ENCODE assay signal across 8 cellular contexts in the genomic region with DNA sequence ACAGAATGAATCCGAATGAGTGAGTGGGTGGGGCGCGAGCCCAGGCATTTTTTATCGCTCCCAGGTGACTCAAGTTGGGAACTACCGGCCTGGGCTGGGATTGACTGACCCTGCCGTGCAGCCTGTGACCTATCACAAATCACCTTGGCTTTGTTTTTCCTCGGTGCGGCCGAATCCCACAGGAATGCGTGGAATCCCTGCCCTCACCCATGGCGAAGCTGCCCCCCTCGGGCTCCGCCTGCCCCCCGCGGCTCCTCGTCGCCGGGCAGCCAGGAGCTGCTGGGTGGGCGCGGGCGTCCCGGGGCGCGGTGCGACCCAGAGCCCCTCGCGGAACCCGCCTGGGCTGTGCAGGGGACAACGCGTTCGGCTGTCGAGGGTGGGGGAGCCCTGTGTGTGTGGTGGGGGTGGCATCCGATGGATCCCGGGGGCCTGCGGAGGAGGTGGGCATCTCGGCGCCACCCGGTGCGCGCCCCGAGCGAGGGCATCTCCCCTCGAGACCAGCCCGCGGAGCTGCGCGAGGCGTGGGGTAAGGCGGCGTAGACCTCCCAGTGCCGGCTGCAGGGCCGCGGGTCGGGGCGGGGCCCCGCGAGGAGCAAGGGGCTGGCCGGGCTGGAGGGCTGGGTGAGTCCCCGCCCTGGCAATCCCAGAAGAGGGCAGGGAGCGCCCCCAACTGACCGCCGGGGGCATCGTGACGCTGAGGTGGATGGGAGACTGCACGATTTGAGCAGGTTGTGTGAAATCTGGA. TPM values are rescaled to one million over a fixed set of nuclear protein-coding genes. Genes with fewer than 3 reads are reported as not detected.
DNase-seq lines count a peak whose midpoint lies in the region; FAIRE-seq and TF ChIP-seq lines count a peak whose summit lies in the region.

No MANE protein-coding gene starts in this region.

- H3K27ac ChIP-seq in neuronal stem cell (replicated peaks; ENCODE audit: low read length), result no peak overlapping the region

- peak overlapping the region; percentile 53 to 80 for H3K4me3 ChIP-seq in neuronal stem cell (ENCODE audit: low read length in 2 of 2)

- H3K4me2 ChIP-seq in neuronal stem cell (ENCODE audit: insufficient read depth, low read length, poor library complexity, severe bottlenecking), result peak overlapping the region; percentile 94

- H3K36me3 ChIP-seq in neuronal stem cell (replicated peaks in 1 of 2; ENCODE audit: control insufficient read depth in 2 of 2, insufficient read depth in 2 of 2, low read length in 2 of 2), result no peaks in the 10 kb centered on the region

- peaks cover 0 to 7% (median 0%) of the 10 kb centered on the region in 3 experiments for H3K27me3 ChIP-seq in neuronal stem cell (ENCODE audit: control insufficient read depth in 3 of 3, insufficient read depth in 3 of 3, low read depth in 1 of 3, low read length in 3 of 3)

- no peak overlapping the region for H2BK5ac ChIP-seq in neuronal stem cell (ENCODE audit: low read length)

- peak overlapping the region; percentile 82 for H3K23ac ChIP-seq in neuronal stem cell (ENCODE audit: low read depth, low read length, poor library complexity)

- peak overlapping the region; percentile 97 for H3K18ac ChIP-seq in neuronal stem cell (ENCODE audit: low read length)

- H3K4me1 ChIP-seq in neuronal stem cell (ENCODE audit: control insufficient read depth in 2 of 2, insufficient read depth in 1 of 2, low read depth in 1 of 2, low read length in 2 of 2), result peaks cover 2 to 5% of the 10 kb centered on the region in 2 donors

- peak; percentile 55 for DNase-seq in DMS153 treated with DMSO at 0.1 percent for 48 hours (lab: John Stamatoyannopoulos, UW; ENCODE audit: unreplicated experiment)
- peak; percentile 94 for DNase-seq in GM20000 (ENCODE audit: low spot score)
- DNase-seq in HPDE6-E6E7 (ENCODE audit: extremely low spot score), result peak; percentile 74
- DNase-seq in RKO (ENCODE audit: low spot score), result peak; percentile 86
- peak; percentile 52 for DNase-seq in activated T-helper 9 cell treated with anti-CD3 and anti-CD28 coated beads, Interleukin-2, amount 50 U/mL, for 16 hours (ENCODE audit: low read depth)
- DNase-seq in frontal cortex (ENCODE audit: low spot score in 2 of 2), result peak; percentile 73 to 77
- DNase-seq in neuronal stem cell (ENCODE audit: low spot score), result peak; percentile 83
- DNase-seq in superior temporal gyrus (ENCODE audit: extremely low spot score), result peak; percentile 86

- peak overlapping the region; percentile 98 for H2AFZ ChIP-seq in neuronal stem cell (ENCODE audit: low read length)

- peaks cover 7 to 22% of the 10 kb centered on the region in 2 donors for H3K9me3 ChIP-seq in neuronal stem cell (replicated peaks in 1 of 2; ENCODE audit: control insufficient read depth in 2 of 2, insufficient read depth in 1 of 2, low read depth in 1 of 2, low read length in 2 of 2)

- peak overlapping the region; percentile 86 for H3K14ac ChIP-seq in neuronal stem cell (ENCODE audit: low read length)

- H3K4ac ChIP-seq in neuronal stem cell (ENCODE audit: low read length), result peak overlapping the region; percentile 29

- H2BK15ac ChIP-seq in neuronal stem cell (ENCODE audit: low read length), result no peak overlapping the region

- H2AK5ac ChIP-seq in neuronal stem cell (ENCODE audit: low read depth, low read length), result peak overlapping the region; percentile 41

- no CpG with 5 or more reads among the region's 65 CpGs for WGBS in neuronal stem cell (ENCODE audit: extremely low coverage in 2 of 2, insufficient read length in 2 of 2, insufficient replicate concordance in 1 of 2), 2 donors

- peak overlapping the region; percentile 93 for H2BK120ac ChIP-seq in neuronal stem cell (ENCODE audit: low read depth, low read length)

- H3K79me1 ChIP-seq in neuronal stem cell (ENCODE audit: low read depth, low read length), result no peaks in the 10 kb centered on the region

- no peak overlapping the region for H4K8ac ChIP-seq in neuronal stem cell (ENCODE audit: low read depth, low read length)

- peak overlapping the region; percentile 67 for H4K91ac ChIP-seq in neuronal stem cell (ENCODE audit: low read depth, low read length, poor library complexity)

- H3K9ac ChIP-seq in neuronal stem cell (ENCODE audit: low read depth, low read length, poor library complexity), result peak overlapping the region; percentile 95

- H2BK12ac ChIP-seq in neuronal stem cell (ENCODE audit: low read length), result no peak overlapping the region

- TF ChIP-seq CTCF in GM20000 (IDR thresholded peaks at IDR 0.05; ENCODE audit: extremely low read depth, missing control alignments), result peak; percentile 86

- no peak for FAIRE-seq in frontal cortex (lab: Jason Lieb, UNC)

RNA-seq across cellular contexts. Expression of gene B3GNT7, which starts 16.5 kb away (rescaled TPM):
- total RNA-seq in frontal cortex, result 0.82 TPM
- 1.0 TPM for polyA plus RNA-seq in neuronal stem cell (2013, experiment 1 of 2)
- polyA plus RNA-seq in neuronal stem cell (2013, experiment 2 of 2), result 0.84 TPM

RNA-seq across cellular contexts. Expression of gene NCL, which starts 52.2 kb away (rescaled TPM):
- 137 TPM for total RNA-seq in frontal cortex
- 370 TPM for polyA plus RNA-seq in neuronal stem cell (2013, experiment 1 of 2)
- polyA plus RNA-seq in neuronal stem cell (2013, experiment 2 of 2), result 367 TPM
